ENCODE assay signal across 1 cellular context in the genomic region with DNA sequence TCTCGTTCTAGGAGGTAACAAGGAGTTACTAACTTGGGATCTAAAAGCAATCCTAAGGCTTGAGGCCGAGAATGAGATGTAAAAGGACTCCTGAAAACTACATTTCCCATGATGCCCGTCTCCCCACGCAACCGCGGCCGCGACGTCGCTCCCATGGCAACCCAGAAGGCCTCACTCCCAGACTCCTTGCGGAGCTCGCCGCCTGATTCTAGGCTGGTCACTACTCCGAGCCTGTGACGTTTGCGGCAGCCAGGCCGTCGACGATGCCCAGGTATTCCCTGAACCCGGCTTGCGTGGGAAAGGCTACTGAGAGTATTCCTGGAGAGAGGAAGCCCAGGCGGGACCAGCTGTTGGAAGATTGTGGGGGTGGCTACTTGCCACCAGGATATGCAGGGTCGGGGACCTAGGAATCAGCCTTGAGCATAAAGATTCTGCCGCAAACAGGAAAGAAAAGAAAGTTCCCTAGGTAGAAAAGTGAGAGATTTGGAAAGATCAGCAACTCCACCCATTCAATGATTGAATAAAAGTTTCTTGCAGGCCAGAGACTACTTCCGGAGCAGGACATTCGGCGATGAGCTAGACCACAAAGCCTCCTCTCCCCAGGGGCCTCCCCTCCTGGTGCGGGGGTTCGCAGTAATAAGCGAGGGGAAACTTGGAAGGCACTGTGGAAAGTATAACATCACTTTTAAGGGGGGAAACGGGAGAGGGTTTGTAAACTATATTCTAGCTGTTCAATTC.
TF ChIP-seq lines count a peak whose summit lies in the region.

A gene (plus strand): TSS at position 164 of the 738 bp plus-strand sequence. CDS start 100 bp downstream, at position 264.

TF ChIP-seq in H1, 55 proteins besides CTCF, POLR2A, EP300 and RAD21 (continued from another document):
- TF ChIP-seq SAP30 (IDR thresholded peaks at IDR 0.05; ENCODE audit: insufficient read depth, insufficient replicate concordance, low read length) (peak; percentile 57), NANOG (IDR thresholded peaks at IDR 0.05; ENCODE audit: insufficient read depth, low read depth, low read length, poor library complexity, severe bottlenecking) (no peak), HDAC2 (IDR thresholded peaks at IDR 0.05; ENCODE audit: borderline replicate concordance in 1 of 2, low read depth in 2 of 2, low read length in 2 of 2) (0 out of 4 replicates have a peak, but pooled peaks of 1 of the 2 experiments have one; percentile 16), KDM1A (IDR thresholded peaks at IDR 0.05; ENCODE audit: borderline replicate concordance, low read length) (no peak), RXRA (IDR thresholded peaks at IDR 0.05; ENCODE audit: insufficient read depth, low read depth, low read length) (no peak), TBP (IDR thresholded peaks at IDR 0.05; ENCODE audit: low read depth, low read length) (peak; percentile 62; the same call in 1 of the 2 replicates), POU5F1 (IDR thresholded peaks at IDR 0.05; ENCODE audit: low read depth, low read length) (no peak), NRF1 (IDR thresholded peaks at IDR 0.05; ENCODE audit: low read depth, low read length) (no peak), FOSL1 (IDR thresholded peaks at IDR 0.05; ENCODE audit: insufficient read depth, low read depth, low read length) (no peak), SIX5 (IDR thresholded peaks at IDR 0.05; ENCODE audit: low read depth, low read length) (peak; percentile 95), GABPA (IDR thresholded peaks at IDR 0.05; ENCODE audit: borderline replicate concordance, insufficient read depth, low read length) (no peak), TCF12 (IDR thresholded peaks at IDR 0.05; ENCODE audit: low read depth, low read length) (no peak), POLR2AphosphoS5 (IDR thresholded peaks at IDR 0.05; ENCODE audit: low read depth, low read length) (peak; percentile 65), KDM4A (IDR thresholded peaks at IDR 0.05; ENCODE audit: low read depth, low read length, severe bottlenecking) (peak; percentile 85), MAFK (IDR thresholded peaks at IDR 0.05; ENCODE audit: low read depth, low read length) (no peak), CEBPB (IDR thresholded peaks at IDR 0.05; ENCODE audit: low read depth, low read length) (no peak; the same call in none of the 2 replicates), CHD1 (IDR thresholded peaks at IDR 0.05; ENCODE audit: low read depth, low read length) (no peak), SUZ12 (IDR thresholded peaks at IDR 0.05; ENCODE audit: low read length) (no peak), TAF7 (optimal IDR thresholded peaks at IDR 0.05; ENCODE audit: borderline replicate concordance, low read depth, low read length) (no peak), RBBP5 (IDR thresholded peaks at IDR 0.05; ENCODE audit: borderline replicate concordance, low read depth, low read length) (no peak), EGR1 (IDR thresholded peaks at IDR 0.05; ENCODE audit: borderline replicate concordance, low read depth, low read length) (no peak), CBX5 (IDR thresholded peaks at IDR 0.05; ENCODE audit: low read depth, low read length) (no peak), KDM5A (IDR thresholded peaks at IDR 0.05; ENCODE audit: low read length) (no peak), CTBP2 (IDR thresholded peaks at IDR 0.05; ENCODE audit: borderline replicate concordance, insufficient read depth, insufficient read length, low read length) (no peak), SRF (IDR thresholded peaks at IDR 0.05; ENCODE audit: low read depth, low read length) (peak; percentile 73), EZH2 (IDR thresholded peaks at IDR 0.05; ENCODE audit: low read depth, low read length, severe bottlenecking) (no peak), TEAD4 (IDR thresholded peaks at IDR 0.05; ENCODE audit: low read depth, low read length) (no peak), HDAC6 (IDR thresholded peaks at IDR 0.05; ENCODE audit: low read depth, low read length) (no peak), GTF2F1 (IDR thresholded peaks at IDR 0.05; ENCODE audit: borderline replicate concordance, low read depth, low read length) (no peak), BRCA1 (IDR thresholded peaks at IDR 0.05; ENCODE audit: low read depth, low read length) (no peak), ZNF274 (IDR thresholded peaks at IDR 0.05; ENCODE audit: borderline replicate concordance, extremely low read depth, low read length) (no peak), ASH2L (IDR thresholded peaks at IDR 0.05; ENCODE audit: low read length) (peak; percentile 78), RNF2 (IDR thresholded peaks at IDR 0.05; ENCODE audit: borderline replicate concordance, low read depth, low read length, missing control alignments, poor library complexity, severe bottlenecking) (no peak), JUND (IDR thresholded peaks at IDR 0.05; ENCODE audit: low read length) (no peak), CREB1 (IDR thresholded peaks at IDR 0.05) (peak; percentile 96), TAF1 (IDR thresholded peaks at IDR 0.05; ENCODE audit: low read depth, low read length) (peak; percentile 56; the same call in 1 of the 2 replicates), YY1 (IDR thresholded peaks at IDR 0.05; ENCODE audit: low read depth, low read length) (0 out of 2 replicates have a peak, but pooled peaks have one; percentile 35), CHD2 (IDR thresholded peaks at IDR 0.05; ENCODE audit: low read length) (0 out of 2 replicates have a peak, but pooled peaks have one; percentile 36), SP4 (IDR thresholded peaks at IDR 0.05; ENCODE audit: low read length) (0 out of 2 replicates have a peak, but pooled peaks have one; percentile 49), CBX8 (IDR thresholded peaks at IDR 0.05; ENCODE audit: borderline replicate concordance, low read depth, low read length) (no peak), RFX5 (IDR thresholded peaks at IDR 0.05; ENCODE audit: borderline replicate concordance, low read depth, low read length) (no peak), BACH1 (IDR thresholded peaks at IDR 0.05; ENCODE audit: low read length) (no peak), SP2 (IDR thresholded peaks at IDR 0.05; ENCODE audit: low read length) (no peak), SP1 (IDR thresholded peaks at IDR 0.05; ENCODE audit: low read depth, low read length) (0 out of 2 replicates have a peak, but pooled peaks have one; percentile 48), BCL11A (IDR thresholded peaks at IDR 0.05; ENCODE audit: low read depth in 2 of 2, low read length in 2 of 2) (no peak), PHF8 (conservative IDR thresholded peaks at IDR 0.05; ENCODE audit: low read depth, low read length) (peak; percentile 44), JUN (IDR thresholded peaks at IDR 0.05; ENCODE audit: low read depth, low read length) (no peak), SIRT6 (IDR thresholded peaks at IDR 0.05; ENCODE audit: low read length) (no peak), SIN3A (conservative IDR thresholded peaks at IDR 0.05 in 1 of 2, IDR thresholded peaks at IDR 0.05 in 1 of 2; ENCODE audit: low read depth in 1 of 2, low read length in 2 of 2) (peak; percentile 37 to 98; a peak in 2 of 4 replicates)
- TF ChIP-seq, protein P1, sequence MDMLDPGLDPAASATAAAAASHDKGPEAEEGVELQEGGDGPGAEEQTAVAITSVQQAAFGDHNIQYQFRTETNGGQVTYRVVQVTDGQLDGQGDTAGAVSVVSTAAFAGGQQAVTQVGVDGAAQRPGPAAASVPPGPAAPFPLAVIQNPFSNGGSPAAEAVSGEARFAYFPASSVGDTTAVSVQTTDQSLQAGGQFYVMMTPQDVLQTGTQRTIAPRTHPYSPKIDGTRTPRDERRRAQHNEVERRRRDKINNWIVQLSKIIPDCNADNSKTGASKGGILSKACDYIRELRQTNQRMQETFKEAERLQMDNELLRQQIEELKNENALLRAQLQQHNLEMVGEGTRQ (IDR thresholded peaks at IDR 0.05; ENCODE audit: low read length): no peak
- TF ChIP-seq, protein P2, sequence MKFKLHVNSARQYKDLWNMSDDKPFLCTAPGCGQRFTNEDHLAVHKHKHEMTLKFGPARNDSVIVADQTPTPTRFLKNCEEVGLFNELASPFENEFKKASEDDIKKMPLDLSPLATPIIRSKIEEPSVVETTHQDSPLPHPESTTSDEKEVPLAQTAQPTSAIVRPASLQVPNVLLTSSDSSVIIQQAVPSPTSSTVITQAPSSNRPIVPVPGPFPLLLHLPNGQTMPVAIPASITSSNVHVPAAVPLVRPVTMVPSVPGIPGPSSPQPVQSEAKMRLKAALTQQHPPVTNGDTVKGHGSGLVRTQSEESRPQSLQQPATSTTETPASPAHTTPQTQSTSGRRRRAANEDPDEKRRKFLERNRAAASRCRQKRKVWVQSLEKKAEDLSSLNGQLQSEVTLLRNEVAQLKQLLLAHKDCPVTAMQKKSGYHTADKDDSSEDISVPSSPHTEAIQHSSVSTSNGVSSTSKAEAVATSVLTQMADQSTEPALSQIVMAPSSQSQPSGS (IDR thresholded peaks at IDR 0.05; ENCODE audit: low read length): no peak
- TF ChIP-seq, protein P3, sequence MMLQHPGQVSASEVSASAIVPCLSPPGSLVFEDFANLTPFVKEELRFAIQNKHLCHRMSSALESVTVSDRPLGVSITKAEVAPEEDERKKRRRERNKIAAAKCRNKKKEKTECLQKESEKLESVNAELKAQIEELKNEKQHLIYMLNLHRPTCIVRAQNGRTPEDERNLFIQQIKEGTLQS (IDR thresholded peaks at IDR 0.05; ENCODE audit: insufficient read depth, low read depth, low read length): peak; percentile 94
- TF ChIP-seq, protein P4, sequence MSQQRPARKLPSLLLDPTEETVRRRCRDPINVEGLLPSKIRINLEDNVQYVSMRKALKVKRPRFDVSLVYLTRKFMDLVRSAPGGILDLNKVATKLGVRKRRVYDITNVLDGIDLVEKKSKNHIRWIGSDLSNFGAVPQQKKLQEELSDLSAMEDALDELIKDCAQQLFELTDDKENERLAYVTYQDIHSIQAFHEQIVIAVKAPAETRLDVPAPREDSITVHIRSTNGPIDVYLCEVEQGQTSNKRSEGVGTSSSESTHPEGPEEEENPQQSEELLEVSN (IDR thresholded peaks at IDR 0.05): peak; percentile 46
- TF ChIP-seq, protein P5, sequence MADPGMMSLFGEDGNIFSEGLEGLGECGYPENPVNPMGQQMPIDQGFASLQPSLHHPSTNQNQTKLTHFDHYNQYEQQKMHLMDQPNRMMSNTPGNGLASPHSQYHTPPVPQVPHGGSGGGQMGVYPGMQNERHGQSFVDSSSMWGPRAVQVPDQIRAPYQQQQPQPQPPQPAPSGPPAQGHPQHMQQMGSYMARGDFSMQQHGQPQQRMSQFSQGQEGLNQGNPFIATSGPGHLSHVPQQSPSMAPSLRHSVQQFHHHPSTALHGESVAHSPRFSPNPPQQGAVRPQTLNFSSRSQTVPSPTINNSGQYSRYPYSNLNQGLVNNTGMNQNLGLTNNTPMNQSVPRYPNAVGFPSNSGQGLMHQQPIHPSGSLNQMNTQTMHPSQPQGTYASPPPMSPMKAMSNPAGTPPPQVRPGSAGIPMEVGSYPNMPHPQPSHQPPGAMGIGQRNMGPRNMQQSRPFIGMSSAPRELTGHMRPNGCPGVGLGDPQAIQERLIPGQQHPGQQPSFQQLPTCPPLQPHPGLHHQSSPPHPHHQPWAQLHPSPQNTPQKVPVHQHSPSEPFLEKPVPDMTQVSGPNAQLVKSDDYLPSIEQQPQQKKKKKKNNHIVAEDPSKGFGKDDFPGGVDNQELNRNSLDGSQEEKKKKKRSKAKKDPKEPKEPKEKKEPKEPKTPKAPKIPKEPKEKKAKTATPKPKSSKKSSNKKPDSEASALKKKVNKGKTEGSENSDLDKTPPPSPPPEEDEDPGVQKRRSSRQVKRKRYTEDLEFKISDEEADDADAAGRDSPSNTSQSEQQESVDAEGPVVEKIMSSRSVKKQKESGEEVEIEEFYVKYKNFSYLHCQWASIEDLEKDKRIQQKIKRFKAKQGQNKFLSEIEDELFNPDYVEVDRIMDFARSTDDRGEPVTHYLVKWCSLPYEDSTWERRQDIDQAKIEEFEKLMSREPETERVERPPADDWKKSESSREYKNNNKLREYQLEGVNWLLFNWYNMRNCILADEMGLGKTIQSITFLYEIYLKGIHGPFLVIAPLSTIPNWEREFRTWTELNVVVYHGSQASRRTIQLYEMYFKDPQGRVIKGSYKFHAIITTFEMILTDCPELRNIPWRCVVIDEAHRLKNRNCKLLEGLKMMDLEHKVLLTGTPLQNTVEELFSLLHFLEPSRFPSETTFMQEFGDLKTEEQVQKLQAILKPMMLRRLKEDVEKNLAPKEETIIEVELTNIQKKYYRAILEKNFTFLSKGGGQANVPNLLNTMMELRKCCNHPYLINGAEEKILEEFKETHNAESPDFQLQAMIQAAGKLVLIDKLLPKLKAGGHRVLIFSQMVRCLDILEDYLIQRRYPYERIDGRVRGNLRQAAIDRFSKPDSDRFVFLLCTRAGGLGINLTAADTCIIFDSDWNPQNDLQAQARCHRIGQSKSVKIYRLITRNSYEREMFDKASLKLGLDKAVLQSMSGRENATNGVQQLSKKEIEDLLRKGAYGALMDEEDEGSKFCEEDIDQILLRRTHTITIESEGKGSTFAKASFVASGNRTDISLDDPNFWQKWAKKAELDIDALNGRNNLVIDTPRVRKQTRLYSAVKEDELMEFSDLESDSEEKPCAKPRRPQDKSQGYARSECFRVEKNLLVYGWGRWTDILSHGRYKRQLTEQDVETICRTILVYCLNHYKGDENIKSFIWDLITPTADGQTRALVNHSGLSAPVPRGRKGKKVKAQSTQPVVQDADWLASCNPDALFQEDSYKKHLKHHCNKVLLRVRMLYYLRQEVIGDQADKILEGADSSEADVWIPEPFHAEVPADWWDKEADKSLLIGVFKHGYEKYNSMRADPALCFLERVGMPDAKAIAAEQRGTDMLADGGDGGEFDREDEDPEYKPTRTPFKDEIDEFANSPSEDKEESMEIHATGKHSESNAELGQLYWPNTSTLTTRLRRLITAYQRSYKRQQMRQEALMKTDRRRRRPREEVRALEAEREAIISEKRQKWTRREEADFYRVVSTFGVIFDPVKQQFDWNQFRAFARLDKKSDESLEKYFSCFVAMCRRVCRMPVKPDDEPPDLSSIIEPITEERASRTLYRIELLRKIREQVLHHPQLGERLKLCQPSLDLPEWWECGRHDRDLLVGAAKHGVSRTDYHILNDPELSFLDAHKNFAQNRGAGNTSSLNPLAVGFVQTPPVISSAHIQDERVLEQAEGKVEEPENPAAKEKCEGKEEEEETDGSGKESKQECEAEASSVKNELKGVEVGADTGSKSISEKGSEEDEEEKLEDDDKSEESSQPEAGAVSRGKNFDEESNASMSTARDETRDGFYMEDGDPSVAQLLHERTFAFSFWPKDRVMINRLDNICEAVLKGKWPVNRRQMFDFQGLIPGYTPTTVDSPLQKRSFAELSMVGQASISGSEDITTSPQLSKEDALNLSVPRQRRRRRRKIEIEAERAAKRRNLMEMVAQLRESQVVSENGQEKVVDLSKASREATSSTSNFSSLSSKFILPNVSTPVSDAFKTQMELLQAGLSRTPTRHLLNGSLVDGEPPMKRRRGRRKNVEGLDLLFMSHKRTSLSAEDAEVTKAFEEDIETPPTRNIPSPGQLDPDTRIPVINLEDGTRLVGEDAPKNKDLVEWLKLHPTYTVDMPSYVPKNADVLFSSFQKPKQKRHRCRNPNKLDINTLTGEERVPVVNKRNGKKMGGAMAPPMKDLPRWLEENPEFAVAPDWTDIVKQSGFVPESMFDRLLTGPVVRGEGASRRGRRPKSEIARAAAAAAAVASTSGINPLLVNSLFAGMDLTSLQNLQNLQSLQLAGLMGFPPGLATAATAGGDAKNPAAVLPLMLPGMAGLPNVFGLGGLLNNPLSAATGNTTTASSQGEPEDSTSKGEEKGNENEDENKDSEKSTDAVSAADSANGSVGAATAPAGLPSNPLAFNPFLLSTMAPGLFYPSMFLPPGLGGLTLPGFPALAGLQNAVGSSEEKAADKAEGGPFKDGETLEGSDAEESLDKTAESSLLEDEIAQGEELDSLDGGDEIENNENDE (IDR thresholded peaks at IDR 0.05; ENCODE audit: insufficient replicate concordance, low read length): no peak
